Comparison of ENCODE assay signal across 11 cellular contexts in the genomic region with DNA sequence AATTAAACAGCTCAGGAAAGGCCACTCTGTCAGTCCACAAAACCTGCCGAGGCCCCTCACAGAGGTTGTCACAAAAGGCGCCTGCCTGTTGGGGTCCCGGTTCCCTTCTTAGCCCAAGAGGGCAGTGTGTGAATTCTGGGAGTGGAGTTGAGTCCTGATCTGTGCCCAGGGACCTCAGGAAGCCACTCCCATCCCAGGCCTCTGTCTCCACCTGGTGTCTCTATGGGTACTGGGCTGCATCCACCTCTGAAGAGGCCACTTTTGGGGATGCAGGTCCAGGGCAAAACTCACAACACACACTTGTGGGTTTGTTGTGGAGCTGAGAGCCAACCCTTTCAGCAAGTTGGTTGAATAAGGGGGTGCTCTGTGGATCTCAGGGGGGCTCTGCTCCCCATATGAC.
DNase-seq lines count a peak whose midpoint lies in the region; ATAC-seq and TF ChIP-seq lines count a peak whose summit lies in the region.
"Had no signal": no experiment of that assay in that cellular context is flagged by ENCODE, and none has a peak within 500 bp of the region (broad histone marks: within the 10 kb centered on the region; RNA-seq: fewer than 3 reads in every experiment).

No MANE protein-coding gene starts in this region.

- POLR2A ChIA-PET in MCF 10A (lab: Yijun Ruan, JAX) = interaction anchor here (2.0 kb wide), 1 partner anchor 19 kb away, joined by 4 read pairs; no protein-coding TSS in a partner anchor

- CTCF ChIA-PET in MCF 10A (lab: Yijun Ruan, JAX) = interaction anchor here (0.8 to 2.0 kb wide), 4 partner anchors 12 to 48 kb away, joined by 3 to 9 read pairs (median 4); no protein-coding TSS in a partner anchor

- peaks cover 25% of the 10 kb centered on the region for H3K4me1 Mint-ChIP-seq in MCF 10A (ENCODE audit: insufficient read depth, unreplicated experiment)

- no peaks in the 10 kb centered on the region for H3K36me3 ChIP-seq in mucosa of descending colon (ENCODE audit: low read depth)

- intact Hi-C loops in MCF 10A (cut with micrococcal nuclease) = no loop called here
- intact Hi-C loops in mucosa of descending colon (cut with DNase I, micrococcal nuclease) = no loop called here

- no peak overlapping the region for H3K4me3 Mint-ChIP-seq in MCF 10A (ENCODE audit: unreplicated experiment)

- H3K4me3 ChIP-seq in HFF-Myc (replicated peaks; ENCODE audit: low read depth, low read length) (no peak overlapping the region), mucosa of descending colon (no peak overlapping the region)

- peaks cover 45% of the 10 kb centered on the region for H3K36me3 Mint-ChIP-seq in MCF 10A (ENCODE audit: insufficient read depth, unreplicated experiment)

- DNase-seq in AG08395 (ENCODE audit: low spot score) (peak; percentile 28), HFF-Myc (ENCODE audit: extremely low read depth, low read depth) (no peak), MCF 10A (ENCODE audit: unreplicated experiment) (peak; percentile 30), mucosa of descending colon (peak in 1 of 3 donors; percentile 25), SKM-1 treated with dmso at 0.1 percent for 144 hours (lab: John Stamatoyannopoulos, UW; ENCODE audit: unreplicated experiment) (no peak), NCI-H345 treated with DMSO at 0.1 percent for 48 hours (lab: John Stamatoyannopoulos, UW; ENCODE audit: unreplicated experiment) (no peak), NCI-H510A (lab: John Stamatoyannopoulos, UW) (no peak)
- DNase-seq in activated naive CD4-positive, alpha-beta T cell (lab: John Stamatoyannopoulos, UW) = no peak
- DNase-seq: activated CD8-positive, alpha-beta memory T cell treated with anti-CD3 and anti-CD28 coated beads for 24 hours; NK-92 treated with Interleukin-12 subunit alpha and Interleukin-12 subunit beta, amount 100 ng/mL, for 24 hours had no signal

- no peak overlapping the region for H3K27ac Mint-ChIP-seq in MCF 10A (ENCODE audit: low read depth, unreplicated experiment)

- no peaks in the 10 kb centered on the region for H3K9me3 Mint-ChIP-seq in MCF 10A (ENCODE audit: unreplicated experiment)

- peak; percentile 41 for ATAC-seq in mucosa of descending colon
- ATAC-seq: left lobe of liver had no signal

- TF ChIP-seq CTCF in HFF-Myc (IDR thresholded peaks at IDR 0.05; ENCODE audit: low read depth, low read length, missing control alignments) = peak; percentile 35
- TF ChIP-seq CTCF in MCF 10A (IDR thresholded peaks at IDR 0.05; ENCODE audit: unreplicated experiment) = peak; percentile 39
- no peak for TF ChIP-seq CTCF in mucosa of descending colon (IDR thresholded peaks at IDR 0.05)

- H3K9me3 ChIP-seq in mucosa of descending colon = no peaks in the 10 kb centered on the region

- BruUV-seq in MCF 10A (replicated peaks; lab: Mats Ljungman, UMichigan) = no TSS peak

- no peaks in the 10 kb centered on the region for H3K27me3 Mint-ChIP-seq in MCF 10A (ENCODE audit: insufficient read depth, unreplicated experiment)

- peaks cover 23% of the 10 kb centered on the region for H3K4me1 ChIP-seq in mucosa of descending colon (ENCODE audit: low read depth)

Comparison
In these comparisons a context has a peak if more than half of its experiments do, and no peak if none do; other contexts are left out.
1. DNase-seq: peak in AG08395 (single experiment) and MCF 10A (single experiment); none in HFF-Myc (single experiment), SKM-1 treated with dmso at 0.1 percent for 144 hours (single experiment), NCI-H345 treated with DMSO at 0.1 percent for 48 hours (single experiment), activated naive CD4-positive, alpha-beta T cell (0 of 4) and NCI-H510A (single experiment).